Comparison of ENCODE assay signal across 9 cellular contexts in genomic region chr7:5693529-5693928, GRCh38.
DNase-seq lines count a peak whose midpoint lies in the region; ATAC-seq, FAIRE-seq and TF ChIP-seq lines count a peak whose summit lies in the region.
"Had no signal": no experiment of that assay in that cellular context is flagged by ENCODE, and none has a peak within 500 bp of the region (broad histone marks: within the 10 kb centered on the region; RNA-seq: fewer than 3 reads in every experiment).

No MANE protein-coding gene starts in this region.

- H3K4me3 ChIP-seq in astrocyte (ENCODE audit: insufficient read depth, low read depth, low read length) = peak overlapping the region; percentile 51
- no peak overlapping the region for H3K4me3 ChIP-seq in thyroid gland (replicated peaks in 1 of 3)
- H3K4me3 ChIP-seq: SJCRH30 had no signal

- intact Hi-C loops in thyroid gland (cut with DNase I) = no loop called here

- no peaks in the 10 kb centered on the region for H4K20me1 ChIP-seq in astrocyte (ENCODE audit: insufficient read depth, low read length)

- H3K36me3 ChIP-seq in astrocyte (ENCODE audit: insufficient read depth, low read length) (no peaks in the 10 kb centered on the region), thyroid gland (no peaks in the 10 kb centered on the region)
- H3K36me3 ChIP-seq: SJCRH30 had no signal

- 34 to 41% methylated on average over 4 of the region's 4 CpGs for WGBS in thyroid gland, 2 donors

- H3K4me3 Mint-ChIP-seq in astrocyte (ENCODE audit: unreplicated experiment) = peak overlapping the region; percentile 64

- peak overlapping the region; percentile 91 for H3K9ac ChIP-seq in astrocyte (ENCODE audit: low read length)

- no peaks in the 10 kb centered on the region for H3K27me3 ChIP-seq in astrocyte (ENCODE audit: insufficient read depth, low read length)
- no peaks in the 10 kb centered on the region for H3K27me3 ChIP-seq in thyroid gland
- H3K27me3 ChIP-seq: SJCRH30 had no signal

- TF ChIP-seq POLR2A in thyroid gland (IDR thresholded peaks at IDR 0.05) = peak in 1 of 2 donors; percentile 66

- H3K79me2 ChIP-seq in astrocyte (ENCODE audit: insufficient read depth, low read length) = peaks cover 50% of the 10 kb centered on the region

- H2AFZ ChIP-seq in astrocyte (ENCODE audit: low read depth, low read length) = no peak overlapping the region

- in situ Hi-C loops in KBM-7 (cut with MboI; ENCODE audit: low pct_unique_long_range_greater_than_20kb, low sequenced_read_pairs) = no loop called here

- DNase-seq in EL (peak; percentile 80), KBM-7 (peak; percentile 90), astrocyte (ENCODE audit: low read depth) (no peak), kidney tubule cell (ENCODE audit: low spot score) (peak; percentile 86), thyroid gland (peak; percentile 78 to 82), NCI-H2029 treated with DMSO at 0.1 percent for 48 hours (lab: John Stamatoyannopoulos, UW) (no peak), HuH-7.5 (ENCODE audit: low spot score) (no peak)

- H3K36me3 Mint-ChIP-seq in astrocyte (ENCODE audit: low read depth, unreplicated experiment) = peaks cover 22% of the 10 kb centered on the region

- H3K27ac Mint-ChIP-seq in astrocyte (ENCODE audit: unreplicated experiment) = peak overlapping the region; percentile 98

- H3K27me3 Mint-ChIP-seq in astrocyte (ENCODE audit: low read depth, unreplicated experiment) = no peaks in the 10 kb centered on the region

- TF ChIP-seq CTCF in astrocyte (IDR thresholded peaks at IDR 0.05; ENCODE audit: insufficient read depth, low read depth, low read length) (no peak), thyroid gland (IDR thresholded peaks at IDR 0.05) (no peak)

- H3K9me3 Mint-ChIP-seq in astrocyte (ENCODE audit: unreplicated experiment) = no peaks in the 10 kb centered on the region

- H3K4me1 ChIP-seq in astrocyte (ENCODE audit: insufficient read depth, low read length) (peaks cover 71% of the 10 kb centered on the region), thyroid gland (peaks cover 51 to 71% of the 10 kb centered on the region in 2 donors)

- peak; percentile 34 for FAIRE-seq in astrocyte (lab: Jason Lieb, UNC)

- peak overlapping the region; percentile 85 for H3K4me2 ChIP-seq in astrocyte (ENCODE audit: low read length)

- no peaks in the 10 kb centered on the region for H3K9me3 ChIP-seq in astrocyte (ENCODE audit: insufficient read depth, low read depth, low read length)
- H3K9me3 ChIP-seq in thyroid gland = no peaks in the 10 kb centered on the region
- H3K9me3 ChIP-seq: SJCRH30 had no signal

- H3K4me1 Mint-ChIP-seq in astrocyte (ENCODE audit: low read depth, unreplicated experiment) = peaks cover 89% of the 10 kb centered on the region

- ATAC-seq in GM19463 (IDR thresholded peaks at IDR 0.05; ENCODE audit: unreplicated experiment) = peak; percentile 48

- H3K27ac ChIP-seq in astrocyte (ENCODE audit: low read depth, low read length) (peak overlapping the region; percentile 100), thyroid gland (peak overlapping the region; percentile 85 to 95 (median 93))

Comparison
In these comparisons a context has a peak if more than half of its experiments do, and no peak if none do; other contexts are left out.
1. DNase-seq: peak in EL (single experiment), KBM-7 (single experiment), kidney tubule cell (single experiment) and thyroid gland (2 of 2); none in astrocyte (single experiment), NCI-H2029 treated with DMSO at 0.1 percent for 48 hours (single experiment) and HuH-7.5 (single experiment).